Comparison of ENCODE assay signal across 23 cellular contexts in the genomic region with DNA sequence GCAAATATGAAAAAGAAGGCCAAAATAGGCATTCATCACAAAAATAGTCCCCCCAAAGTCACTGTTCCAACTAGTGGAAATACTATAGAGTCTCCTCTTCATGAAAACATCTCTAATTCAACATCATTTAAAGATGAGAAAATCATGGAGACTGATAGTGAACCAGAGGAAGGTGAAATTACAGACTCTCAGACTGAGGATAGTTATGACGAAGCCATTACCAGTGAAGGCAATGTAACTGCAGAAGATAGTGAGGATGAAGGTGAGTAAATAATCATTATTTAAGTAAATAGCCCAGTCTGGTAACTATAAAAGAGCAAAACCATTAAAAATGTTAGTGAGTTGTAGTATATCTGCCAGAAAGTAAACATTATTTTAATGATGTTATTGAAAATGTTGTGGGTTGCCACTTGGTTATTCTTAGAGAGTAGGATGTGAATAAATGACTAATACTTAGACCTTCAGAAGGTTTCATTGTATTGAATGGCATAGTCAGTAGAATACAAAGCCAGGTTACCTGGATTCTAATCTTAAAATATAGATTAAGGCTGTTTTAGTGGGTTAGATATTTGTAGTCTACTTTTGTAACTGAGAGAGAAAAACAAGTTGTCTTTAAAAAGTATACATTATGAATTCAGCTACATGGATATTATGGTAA. TPM values are rescaled to one million over a fixed set of nuclear protein-coding genes. Genes with fewer than 3 reads are reported as not detected.
DNase-seq lines count a peak whose midpoint lies in the region; ATAC-seq and TF ChIP-seq lines count a peak whose summit lies in the region.
"Had no signal": no experiment of that assay in that cellular context is flagged by ENCODE, and none has a peak within 500 bp of the region (broad histone marks: within the 10 kb centered on the region; RNA-seq: fewer than 3 reads in every experiment).

No MANE protein-coding gene starts in this region.

- TF ChIP-seq CTCF in GM13976 (IDR thresholded peaks at IDR 0.05; ENCODE audit: borderline replicate concordance, control extremely low read depth, extremely low read depth, insufficient read depth, missing control alignments), result no peak

- ATAC-seq in stimulated activated naive CD8-positive, alpha-beta T cell treated with anti-CD3 and anti-CD28 coated beads, Interleukin-15, amount 100 ng/mL, for 72 hours, result peak; percentile 98
- no peak for ATAC-seq in stimulated activated naive CD8-positive, alpha-beta T cell treated with anti-CD3 and anti-CD28 coated beads, Interleukin-15, Interleukin-2, amounts not matched to agents 100 U/mL and 50 U/mL, for 24 hours
- peak; percentile 49 for ATAC-seq in GM21529 (IDR thresholded peaks at IDR 0.05; ENCODE audit: unreplicated experiment)
- peak; percentile 89 for ATAC-seq in activated T-helper 17 cell treated with anti-CD3 and anti-CD28 coated beads, Interleukin-2, amount 50 U/mL, for 72 hours (replicated peaks)
- ATAC-seq in GM18505 (IDR thresholded peaks at IDR 0.05; ENCODE audit: unreplicated experiment), result no peak
- ATAC-seq in HG03108 (IDR thresholded peaks at IDR 0.05; ENCODE audit: unreplicated experiment), result no peak
- ATAC-seq: Right ventricle myocardium inferior, SK-N-SH treated with all-trans-retinoic acid at 6 μM for 48 hours, T-cell had no signal

- in situ Hi-C loops in GM13976 (cut with MboI; ENCODE audit: low sequenced_read_pairs, unreplicated experiment), result no loop called here

- H3K36me3 Mint-ChIP-seq in activated T-helper 17 cell treated with anti-CD3 and anti-CD28 coated beads, Interleukin-2, amount 50 U/mL, for 72 hours (ENCODE audit: low read depth), result peaks cover 72% of the 10 kb centered on the region

- H3K4me1 Mint-ChIP-seq in stimulated activated naive CD8-positive, alpha-beta T cell treated with anti-CD3 and anti-CD28 coated beads, Interleukin-15, amount 100 ng/mL, for 72 hours, result peaks cover 19% of the 10 kb centered on the region
- peaks cover 10% of the 10 kb centered on the region for H3K4me1 Mint-ChIP-seq in activated T-helper 17 cell treated with anti-CD3 and anti-CD28 coated beads, Interleukin-2, amount 50 U/mL, for 72 hours

- peak overlapping the region in 1 of 2 donors; percentile 11 for H3K4me3 Mint-ChIP-seq in stimulated activated naive CD8-positive, alpha-beta T cell treated with anti-CD3 and anti-CD28 coated beads, Interleukin-15, amount 100 ng/mL, for 72 hours
- no peak overlapping the region for H3K4me3 Mint-ChIP-seq in activated T-helper 17 cell treated with anti-CD3 and anti-CD28 coated beads, Interleukin-2, amount 50 U/mL, for 72 hours
- H3K4me3 Mint-ChIP-seq: CD4-positive, alpha-beta memory T cell; T-cell had no signal

- DNase-seq in stimulated activated naive CD8-positive, alpha-beta T cell treated with anti-CD3 and anti-CD28 coated beads, Interleukin-15, amount 100 ng/mL, for 72 hours, result no peak
- DNase-seq in stimulated activated naive CD8-positive, alpha-beta T cell treated with anti-CD3 and anti-CD28 coated beads, Interleukin-15, Interleukin-2, amounts not matched to agents 100 U/mL and 50 U/mL, for 24 hours, result no peak
- DNase-seq in GM13976 (ENCODE audit: low spot score), result no peak
- DNase-seq: C1 segment of cervical spinal cord; Caco-2; CD4-positive, alpha-beta memory T cell; IMR-90; NCI-H1048; NCI-H1417; NCI-H1694; NCI-H2029 treated with DMSO at 0.1 percent for 48 hours; NCI-H446 treated with DMSO at 0.1 percent for 48 hours; NCI-H526; NCI-H82; PC-9; SJCRH30; T-cell had no signal

- no peaks in the 10 kb centered on the region for H3K9me3 Mint-ChIP-seq in stimulated activated naive CD8-positive, alpha-beta T cell treated with anti-CD3 and anti-CD28 coated beads, Interleukin-15, amount 100 ng/mL, for 72 hours
- H3K9me3 Mint-ChIP-seq in activated T-helper 17 cell treated with anti-CD3 and anti-CD28 coated beads, Interleukin-2, amount 50 U/mL, for 72 hours, result no peaks in the 10 kb centered on the region
- H3K9me3 Mint-ChIP-seq: CD4-positive, alpha-beta memory T cell; T-cell had no signal

- no peak for TF ChIP-seq POLR2A in GM18505 (IDR thresholded peaks at IDR 0.05; ENCODE audit: borderline replicate concordance, extremely low read depth, insufficient read depth, insufficient read length)

- H3K27ac Mint-ChIP-seq in stimulated activated naive CD8-positive, alpha-beta T cell treated with anti-CD3 and anti-CD28 coated beads, Interleukin-15, amount 100 ng/mL, for 72 hours, result no peak overlapping the region
- peak overlapping the region; percentile 58 for H3K27ac Mint-ChIP-seq in activated T-helper 17 cell treated with anti-CD3 and anti-CD28 coated beads, Interleukin-2, amount 50 U/mL, for 72 hours
- H3K27ac Mint-ChIP-seq: T-cell had no signal

- H3K27me3 Mint-ChIP-seq in stimulated activated naive CD8-positive, alpha-beta T cell treated with anti-CD3 and anti-CD28 coated beads, Interleukin-15, amount 100 ng/mL, for 72 hours, result no peaks in the 10 kb centered on the region
- H3K27me3 Mint-ChIP-seq in activated T-helper 17 cell treated with anti-CD3 and anti-CD28 coated beads, Interleukin-2, amount 50 U/mL, for 72 hours, result no peaks in the 10 kb centered on the region
- H3K27me3 Mint-ChIP-seq: CD4-positive, alpha-beta memory T cell; T-cell had no signal

RNA-seq across cellular contexts. Expression of gene AGGF1, which starts 16.3 kb away (rescaled TPM):
- 10 to 100 TPM; 24.4 to 25.4 TPM for total RNA-seq in activated T-helper 17 cell treated with anti-CD3 and anti-CD28 coated beads, Interleukin-2, amount 50 U/mL, for 72 hours

RNA-seq across cellular contexts. Expression of gene ZBED3, which starts 40.5 kb away (rescaled TPM):
- under 1 TPM in 1 of 2 donors, not detected in 1; 0.04 TPM for total RNA-seq in activated T-helper 17 cell treated with anti-CD3 and anti-CD28 coated beads, Interleukin-2, amount 50 U/mL, for 72 hours

Comparison
In these comparisons a context has a peak if more than half of its experiments do, and no peak if none do; other contexts are left out.
1. ATAC-seq: peak in stimulated activated naive CD8-positive, alpha-beta T cell treated with anti-CD3 and anti-CD28 coated beads, Interleukin-15, amount 100 ng/mL, for 72 hours (single experiment), GM21529 (single experiment) and activated T-helper 17 cell treated with anti-CD3 and anti-CD28 coated beads, Interleukin-2, amount 50 U/mL, for 72 hours (single experiment); none in stimulated activated naive CD8-positive, alpha-beta T cell treated with anti-CD3 and anti-CD28 coated beads, Interleukin-15, Interleukin-2, amounts not matched to agents 100 U/mL and 50 U/mL, for 24 hours (single experiment), GM18505 (single experiment) and HG03108 (single experiment).